ENCODE assay signal across 10 cellular contexts in genomic region chr2:43212931-43213330, GRCh38. TPM values are rescaled to one million over a fixed set of nuclear protein-coding genes. Genes with fewer than 3 reads are reported as not detected.
A peak's percentile ranks its signal among the peaks of the same experiment; 100 is the strongest.
DNase-seq lines count a peak whose midpoint lies in the region; ATAC-seq and TF ChIP-seq lines count a peak whose summit lies in the region.
"Had no signal": no experiment of that assay in that cellular context is flagged by ENCODE, and none has a peak within 500 bp of the region (broad histone marks: within the 10 kb centered on the region; RNA-seq: fewer than 3 reads in every experiment).

No MANE protein-coding gene starts in this region.

- H3K9me3 Mint-ChIP-seq in activated CD4-positive, alpha-beta T cell treated with anti-CD3 and anti-CD28 coated beads, Interleukin-2, amount 10 ng/mL, durations not matched to agents 7 days and 5 days, result no peaks in the 10 kb centered on the region
- no peaks in the 10 kb centered on the region for H3K9me3 Mint-ChIP-seq in type B pancreatic cell

- no peaks in the 10 kb centered on the region for H3K36me3 ChIP-seq in colonic mucosa
- no peaks in the 10 kb centered on the region for H3K36me3 ChIP-seq in mammary epithelial cell (ENCODE audit: insufficient read depth, low read length)
- H3K36me3 ChIP-seq: vagina had no signal

- dilution Hi-C loops in mammary epithelial cell (cut with HindIII; ENCODE audit: low sequenced_read_pairs), result no loop called here

- H3K27me3 Mint-ChIP-seq in activated CD4-positive, alpha-beta T cell treated with anti-CD3 and anti-CD28 coated beads, Interleukin-2, amount 10 ng/mL, durations not matched to agents 7 days and 5 days, result no peaks in the 10 kb centered on the region
- no peaks in the 10 kb centered on the region for H3K27me3 Mint-ChIP-seq in type B pancreatic cell

- in situ Hi-C loops in mammary epithelial cell (cut with MboI; ENCODE audit: low sequenced_read_pairs in 2 of 2), result no loop called here

- no peak overlapping the region for H3K4me3 Mint-ChIP-seq in activated CD4-positive, alpha-beta T cell treated with anti-CD3 and anti-CD28 coated beads, Interleukin-2, amount 10 ng/mL, durations not matched to agents 7 days and 5 days
- no peak overlapping the region for H3K4me3 Mint-ChIP-seq in type B pancreatic cell

- H3K4me1 ChIP-seq in colonic mucosa (peaks cover 12% of the 10 kb centered on the region), mammary epithelial cell (ENCODE audit: insufficient read depth, low read length) (peaks cover 7% of the 10 kb centered on the region)

- H3K27ac Mint-ChIP-seq in activated CD4-positive, alpha-beta T cell treated with anti-CD3 and anti-CD28 coated beads, Interleukin-2, amount 10 ng/mL, durations not matched to agents 7 days and 5 days, result peak overlapping the region; percentile 60
- H3K27ac Mint-ChIP-seq in type B pancreatic cell, result peak overlapping the region; percentile 81

- no peak overlapping the region for H2AFZ ChIP-seq in mammary epithelial cell (ENCODE audit: low read depth, low read length)

- no peaks in the 10 kb centered on the region for H4K20me1 ChIP-seq in mammary epithelial cell (ENCODE audit: insufficient read depth, low read length)

- peaks cover 53% of the 10 kb centered on the region for H3K4me1 Mint-ChIP-seq in activated CD4-positive, alpha-beta T cell treated with anti-CD3 and anti-CD28 coated beads, Interleukin-2, amount 10 ng/mL, durations not matched to agents 7 days and 5 days
- H3K4me1 Mint-ChIP-seq in type B pancreatic cell (ENCODE audit: unreplicated experiment), result peaks cover 29% of the 10 kb centered on the region

- no peaks in the 10 kb centered on the region for H3K79me2 ChIP-seq in mammary epithelial cell (ENCODE audit: insufficient read depth, low read length)

- CTCF ChIA-PET in activated CD4-positive, alpha-beta T cell treated with anti-CD3 and anti-CD28 coated beads, Interleukin-2, amount 10 ng/mL, durations not matched to agents 7 days and 5 days (lab: Charles Lee), result interaction anchor here (0.6 to 29.8 kb wide), 5 partner anchors 9 to 204 kb away, joined by 3 to 525 read pairs (median 5); no protein-coding TSS in a partner anchor
- CTCF ChIA-PET in mammary epithelial cell (lab: Charles Lee; ENCODE audit: low non-redundant PET), result no interaction called here

- H3K9ac ChIP-seq in colonic mucosa (ENCODE audit: low read depth in 2 of 2, low read length in 2 of 2), result no peak overlapping the region
- no peak overlapping the region for H3K9ac ChIP-seq in mammary epithelial cell (ENCODE audit: insufficient read depth, low read length)

- BruUV-seq in mammary epithelial cell (replicated peaks; lab: Mats Ljungman, UMichigan), result no TSS peak

- 100% methylated on average over 2 of the region's 3 CpGs for WGBS in mammary epithelial cell (ENCODE audit: low coverage, missing lambda C conversion rate)

- H3K27ac ChIP-seq in colonic mucosa (no peak overlapping the region), mammary epithelial cell (ENCODE audit: insufficient read depth, low read depth, low read length) (no peak overlapping the region)
- H3K27ac ChIP-seq: vagina had no signal

- TF ChIP-seq CTCF in colonic mucosa (IDR thresholded peaks at IDR 0.05) (no peak), type B pancreatic cell (conservative IDR thresholded peaks at IDR 0.05) (no peak), mammary epithelial cell (conservative IDR thresholded peaks at IDR 0.05 in 1 of 2, IDR thresholded peaks at IDR 0.05 in 1 of 2; ENCODE audit: extremely low read depth in 1 of 2, insufficient read depth in 1 of 2, low read depth in 1 of 2, low read length in 2 of 2) (no peak)

- H3K9me3 ChIP-seq in colonic mucosa, result no peaks in the 10 kb centered on the region
- H3K9me3 ChIP-seq in mammary epithelial cell (replicated peaks; ENCODE audit: insufficient read depth, low read length), result no peaks in the 10 kb centered on the region
- H3K9me3 ChIP-seq: A549, vagina had no signal

- no peak overlapping the region for H3K4me2 ChIP-seq in mammary epithelial cell (ENCODE audit: insufficient read depth, low read depth, low read length)
- H3K4me2 ChIP-seq: A549 had no signal

- POLR2A ChIA-PET in activated CD4-positive, alpha-beta T cell treated with anti-CD3 and anti-CD28 coated beads, Interleukin-2, amount 10 ng/mL, durations not matched to agents 7 days and 5 days (lab: Charles Lee), result interaction anchor here (0.5 kb wide), 1 partner anchor 9 kb away, joined by 3 read pairs; no protein-coding TSS in a partner anchor

- ATAC-seq in HG03342 (IDR thresholded peaks at IDR 0.05; ENCODE audit: unreplicated experiment), result no peak
- ATAC-seq: A549 had no signal

- H3K4me3 ChIP-seq in colonic mucosa, result no peak overlapping the region
- no peak overlapping the region for H3K4me3 ChIP-seq in mammary epithelial cell (replicated peaks in 1 of 3; ENCODE audit: insufficient read depth in 1 of 3, low read depth in 2 of 3, low read length in 3 of 3)
- H3K4me3 ChIP-seq: A549, vagina had no signal

- H3K27me3 ChIP-seq in colonic mucosa, result no peaks in the 10 kb centered on the region
- H3K27me3 ChIP-seq in mammary epithelial cell (ENCODE audit: insufficient read depth, low read length), result no peaks in the 10 kb centered on the region
- H3K27me3 ChIP-seq: vagina had no signal

- no peak for DNase-seq in activated CD4-positive, alpha-beta T cell treated with anti-CD3 and anti-CD28 coated beads, Interleukin-2, amount 10 ng/mL, durations not matched to agents 7 days and 5 days
- no peak for DNase-seq in activated CD4-positive, alpha-beta T cell treated with anti-CD3 and anti-CD28 coated beads, Interleukin-2, amount 50 U/mL, for 4 hours
- DNase-seq in colonic mucosa (peak; percentile 38), midbrain (lab: John Stamatoyannopoulos, UW) (peak; percentile 42), type B pancreatic cell (ENCODE audit: extremely low spot score, unreplicated experiment) (no peak), NCI-H146 treated with DMSO at 0.1 percent for 48 hours (lab: John Stamatoyannopoulos, UW; ENCODE audit: unreplicated experiment) (no peak), mammary epithelial cell (no peak)

- intact Hi-C loops in colonic mucosa (cut with DNase I), result no loop called here
- intact Hi-C loops in mammary epithelial cell (cut with micrococcal nuclease), result no loop called here

- peaks cover 3% of the 10 kb centered on the region for H3K36me3 Mint-ChIP-seq in activated CD4-positive, alpha-beta T cell treated with anti-CD3 and anti-CD28 coated beads, Interleukin-2, amount 10 ng/mL, durations not matched to agents 7 days and 5 days (ENCODE audit: low read depth)
- no peaks in the 10 kb centered on the region for H3K36me3 Mint-ChIP-seq in type B pancreatic cell

RNA-seq across cellular contexts. Expression of gene ZFP36L2, which starts 13.5 kb away (rescaled TPM):
- total RNA-seq in activated CD4-positive, alpha-beta T cell treated with anti-CD3 and anti-CD28 coated beads, Interleukin-2, amount 10 ng/mL, durations not matched to agents 7 days and 5 days, result 100 to 1,000 TPM; 210 to 228 TPM
- total RNA-seq in colonic mucosa (100 to 1,000 TPM; 166 to 205 TPM), type B pancreatic cell (ENCODE audit: low replicate concordance) (198 and 437 TPM in 2 replicates), mammary epithelial cell (100 to 1,000 TPM in 1 of 2 donors, 10 to 100 TPM in 1; 26.3 to 213 TPM)
- polyA plus RNA-seq in mammary epithelial cell, result 35.6 TPM
- 68.7 TPM for polyA minus RNA-seq in mammary epithelial cell

Comparison
In these comparisons a context has a peak if more than half of its experiments do, and no peak if none do; other contexts are left out.
1. DNase-seq: peak in colonic mucosa (single experiment) and midbrain (single experiment); none in activated CD4-positive, alpha-beta T cell treated with anti-CD3 and anti-CD28 coated beads, Interleukin-2, amount 10 ng/mL, durations not matched to agents 7 days and 5 days (single experiment), activated CD4-positive, alpha-beta T cell treated with anti-CD3 and anti-CD28 coated beads, Interleukin-2, amount 50 U/mL, for 4 hours (0 of 2), type B pancreatic cell (single experiment), NCI-H146 treated with DMSO at 0.1 percent for 48 hours (single experiment) and mammary epithelial cell (single experiment).